ENCODE assay signal across 2 cellular contexts in genomic region chr19:5561559-5561958, GRCh38.
TF ChIP-seq lines count a peak whose summit lies in the region.

No MANE protein-coding gene starts in this region.

TF ChIP-seq in IMR-90, 13 proteins besides CTCF, POLR2A, EP300 and RAD21:
- TF ChIP-seq CEBPB (IDR thresholded peaks at IDR 0.05; ENCODE audit: low read depth, low read length), result no peak
- no peak for TF ChIP-seq USF2 (IDR thresholded peaks at IDR 0.05; ENCODE audit: low read depth, low read length)
- TF ChIP-seq FOS (IDR thresholded peaks at IDR 0.05; ENCODE audit: low read depth, low read length), result no peak
- TF ChIP-seq, protein P1, sequence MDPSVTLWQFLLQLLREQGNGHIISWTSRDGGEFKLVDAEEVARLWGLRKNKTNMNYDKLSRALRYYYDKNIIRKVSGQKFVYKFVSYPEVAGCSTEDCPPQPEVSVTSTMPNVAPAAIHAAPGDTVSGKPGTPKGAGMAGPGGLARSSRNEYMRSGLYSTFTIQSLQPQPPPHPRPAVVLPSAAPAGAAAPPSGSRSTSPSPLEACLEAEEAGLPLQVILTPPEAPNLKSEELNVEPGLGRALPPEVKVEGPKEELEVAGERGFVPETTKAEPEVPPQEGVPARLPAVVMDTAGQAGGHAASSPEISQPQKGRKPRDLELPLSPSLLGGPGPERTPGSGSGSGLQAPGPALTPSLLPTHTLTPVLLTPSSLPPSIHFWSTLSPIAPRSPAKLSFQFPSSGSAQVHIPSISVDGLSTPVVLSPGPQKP (IDR thresholded peaks at IDR 0.05; ENCODE audit: borderline replicate concordance, low read depth, low read length), result no peak
- no peak for TF ChIP-seq BHLHE40 (IDR thresholded peaks at IDR 0.05; ENCODE audit: low read depth, low read length)
- TF ChIP-seq RCOR1 (IDR thresholded peaks at IDR 0.05; ENCODE audit: insufficient replicate concordance, low read length), result no peak
- no peak for TF ChIP-seq RFX5 (IDR thresholded peaks at IDR 0.05; ENCODE audit: low read depth, low read length)
- TF ChIP-seq MAZ (IDR thresholded peaks at IDR 0.05; ENCODE audit: borderline replicate concordance, low read depth, low read length), result no peak
- TF ChIP-seq MAFK (IDR thresholded peaks at IDR 0.05; ENCODE audit: low read depth, low read length), result no peak
- no peak for TF ChIP-seq NFE2L2 (IDR thresholded peaks at IDR 0.05; ENCODE audit: low read depth, low read length)
- TF ChIP-seq CHD1 (IDR thresholded peaks at IDR 0.05; ENCODE audit: low read depth, low read length), result no peak
- TF ChIP-seq SMC3 (IDR thresholded peaks at IDR 0.05; ENCODE audit: low read depth, low read length), result no peak
- no peak for TF ChIP-seq MXI1 (IDR thresholded peaks at IDR 0.05; ENCODE audit: borderline replicate concordance, low read depth, low read length)

TF ChIP-seq in neural cell, 6 proteins besides CTCF, POLR2A, EP300 and RAD21:
- no peak for TF ChIP-seq MXI1 (conservative IDR thresholded peaks at IDR 0.05; ENCODE audit: poor library complexity, severe bottlenecking)
- TF ChIP-seq TAF1 (IDR thresholded peaks at IDR 0.05; ENCODE audit: low read depth), result no peak
- no peak for TF ChIP-seq REST (IDR thresholded peaks at IDR 0.05; ENCODE audit: borderline replicate concordance)
- TF ChIP-seq POLR2AphosphoS5 (IDR thresholded peaks at IDR 0.05), result no peak
- TF ChIP-seq EZH2 (IDR thresholded peaks at IDR 0.05; ENCODE audit: borderline replicate concordance, insufficient read depth, low read length, poor library complexity, severe bottlenecking), result no peak
- no peak for TF ChIP-seq SMC3 (conservative IDR thresholded peaks at IDR 0.05; ENCODE audit: poor library complexity)
